In the genomic region with DNA sequence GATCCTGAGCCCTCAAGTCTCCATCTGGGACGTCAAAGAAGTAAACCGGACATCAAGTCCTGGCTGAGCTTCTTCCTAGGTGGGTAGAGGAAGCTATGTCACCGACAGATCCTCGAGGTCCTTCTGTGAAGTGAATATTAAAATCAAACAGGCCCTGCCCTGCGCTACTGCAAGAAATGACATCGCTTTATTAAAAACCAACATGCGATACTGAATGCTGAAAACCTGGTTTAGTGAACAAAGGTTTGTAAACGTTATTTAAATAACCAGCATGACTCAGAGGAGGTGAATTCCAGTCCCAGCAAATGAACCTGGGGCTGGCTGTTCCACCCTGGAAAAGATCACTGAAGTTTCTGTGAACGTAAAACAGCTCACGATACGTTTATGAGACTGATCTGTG, we compare ENCODE assay signal across 1 cellular context.
TF ChIP-seq lines count a peak whose summit lies in the region.

No MANE protein-coding gene starts in this region.

TF ChIP-seq in GM23338, 12 proteins besides CTCF, POLR2A, EP300 and RAD21 (continued from another document):
- TF ChIP-seq, protein P1, sequence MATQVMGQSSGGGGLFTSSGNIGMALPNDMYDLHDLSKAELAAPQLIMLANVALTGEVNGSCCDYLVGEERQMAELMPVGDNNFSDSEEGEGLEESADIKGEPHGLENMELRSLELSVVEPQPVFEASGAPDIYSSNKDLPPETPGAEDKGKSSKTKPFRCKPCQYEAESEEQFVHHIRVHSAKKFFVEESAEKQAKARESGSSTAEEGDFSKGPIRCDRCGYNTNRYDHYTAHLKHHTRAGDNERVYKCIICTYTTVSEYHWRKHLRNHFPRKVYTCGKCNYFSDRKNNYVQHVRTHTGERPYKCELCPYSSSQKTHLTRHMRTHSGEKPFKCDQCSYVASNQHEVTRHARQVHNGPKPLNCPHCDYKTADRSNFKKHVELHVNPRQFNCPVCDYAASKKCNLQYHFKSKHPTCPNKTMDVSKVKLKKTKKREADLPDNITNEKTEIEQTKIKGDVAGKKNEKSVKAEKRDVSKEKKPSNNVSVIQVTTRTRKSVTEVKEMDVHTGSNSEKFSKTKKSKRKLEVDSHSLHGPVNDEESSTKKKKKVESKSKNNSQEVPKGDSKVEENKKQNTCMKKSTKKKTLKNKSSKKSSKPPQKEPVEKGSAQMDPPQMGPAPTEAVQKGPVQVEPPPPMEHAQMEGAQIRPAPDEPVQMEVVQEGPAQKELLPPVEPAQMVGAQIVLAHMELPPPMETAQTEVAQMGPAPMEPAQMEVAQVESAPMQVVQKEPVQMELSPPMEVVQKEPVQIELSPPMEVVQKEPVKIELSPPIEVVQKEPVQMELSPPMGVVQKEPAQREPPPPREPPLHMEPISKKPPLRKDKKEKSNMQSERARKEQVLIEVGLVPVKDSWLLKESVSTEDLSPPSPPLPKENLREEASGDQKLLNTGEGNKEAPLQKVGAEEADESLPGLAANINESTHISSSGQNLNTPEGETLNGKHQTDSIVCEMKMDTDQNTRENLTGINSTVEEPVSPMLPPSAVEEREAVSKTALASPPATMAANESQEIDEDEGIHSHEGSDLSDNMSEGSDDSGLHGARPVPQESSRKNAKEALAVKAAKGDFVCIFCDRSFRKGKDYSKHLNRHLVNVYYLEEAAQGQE (IDR thresholded peaks at IDR 0.05; ENCODE audit: unreplicated experiment): no peak
- TF ChIP-seq STAT1 (IDR thresholded peaks at IDR 0.05; ENCODE audit: unreplicated experiment): no peak
- TF ChIP-seq EZH2 (IDR thresholded peaks at IDR 0.05; ENCODE audit: low read depth, unreplicated experiment): no peak
- no peak for TF ChIP-seq CREB1 (CRISPR knock-in tag; IDR thresholded peaks at IDR 0.05; ENCODE audit: low read depth)
- TF ChIP-seq EZH2phosphoT487 (IDR thresholded peaks at IDR 0.05; ENCODE audit: unreplicated experiment): no peak
- TF ChIP-seq NANOG (IDR thresholded peaks at IDR 0.05; ENCODE audit: borderline replicate concordance): no peak
- TF ChIP-seq, protein P2, sequence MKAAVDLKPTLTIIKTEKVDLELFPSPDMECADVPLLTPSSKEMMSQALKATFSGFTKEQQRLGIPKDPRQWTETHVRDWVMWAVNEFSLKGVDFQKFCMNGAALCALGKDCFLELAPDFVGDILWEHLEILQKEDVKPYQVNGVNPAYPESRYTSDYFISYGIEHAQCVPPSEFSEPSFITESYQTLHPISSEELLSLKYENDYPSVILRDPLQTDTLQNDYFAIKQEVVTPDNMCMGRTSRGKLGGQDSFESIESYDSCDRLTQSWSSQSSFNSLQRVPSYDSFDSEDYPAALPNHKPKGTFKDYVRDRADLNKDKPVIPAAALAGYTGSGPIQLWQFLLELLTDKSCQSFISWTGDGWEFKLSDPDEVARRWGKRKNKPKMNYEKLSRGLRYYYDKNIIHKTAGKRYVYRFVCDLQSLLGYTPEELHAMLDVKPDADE (IDR thresholded peaks at IDR 0.05): no peak
- TF ChIP-seq POLR2AphosphoS5 (IDR thresholded peaks at IDR 0.05; ENCODE audit: low read depth): no peak
- no peak for TF ChIP-seq ZNF114 (CRISPR knock-in tag; IDR thresholded peaks at IDR 0.05)
- no peak for TF ChIP-seq ZNF331 (CRISPR knock-in tag; IDR thresholded peaks at IDR 0.05; ENCODE audit: low read depth)
